In genomic region chr20:9112541-9113515, GRCh38 we compare ENCODE assay signal across 13 cellular contexts. TPM values are rescaled to one million over a fixed set of nuclear protein-coding genes. Genes with fewer than 3 reads are reported as not detected.
DNase-seq lines count a peak whose midpoint lies in the region; ATAC-seq, FAIRE-seq and TF ChIP-seq lines count a peak whose summit lies in the region.
"Had no signal": no experiment of that assay in that cellular context is flagged by ENCODE, and none has a peak within 500 bp of the region (broad histone marks: within the 10 kb centered on the region; RNA-seq: fewer than 3 reads in every experiment).

No MANE protein-coding gene starts in this region.

- H4K8ac ChIP-seq in mesenchymal stem cell (ENCODE audit: low read length), result no peak overlapping the region

- DNase-seq in AG08395 (ENCODE audit: low spot score) (peak; percentile 75), RCC 7860 (ENCODE audit: low spot score) (no peak), epithelial cell of proximal tubule (ENCODE audit: low read depth) (peak; percentile 68), mesenchymal stem cell (peak; percentile 41), 8988T (no peak), NCI-H2029 (lab: John Stamatoyannopoulos, UW) (no peak)
- DNase-seq: activated CD4-positive, alpha-beta T cell treated with anti-CD3 and anti-CD28 coated beads for 36 hours; effector CD4-positive, alpha-beta T cell; NCI-H2171 treated with DMSO at 0.1 percent for 48 hours had no signal

- H3K36me3 ChIP-seq in mesenchymal stem cell (ENCODE audit: control insufficient read depth in 1 of 2, insufficient read depth in 2 of 2, low read depth in 1 of 2, low read length in 2 of 2), result peaks cover 0 to 2% of the 10 kb centered on the region in 2 experiments
- H3K36me3 ChIP-seq: BLaER1 had no signal

- no peak overlapping the region for H3K4me3 ChIP-seq in epithelial cell of proximal tubule (ENCODE audit: low read depth, low read length)
- H3K4me3 ChIP-seq in mesenchymal stem cell (ENCODE audit: insufficient read depth in 1 of 2, low read depth in 1 of 2, low read length in 2 of 2), result no peak overlapping the region
- H3K4me3 ChIP-seq: BLaER1 had no signal

- WGBS in mesenchymal stem cell, result 93% methylated on average over 6 of the region's 6 CpGs

- H2BK5ac ChIP-seq in mesenchymal stem cell (ENCODE audit: low read depth, low read length, poor library complexity, severe bottlenecking), result no peak overlapping the region

- no peak overlapping the region for H3K4ac ChIP-seq in mesenchymal stem cell (ENCODE audit: low read depth in 1 of 2, low read length in 2 of 2)

- H3K27ac ChIP-seq in mesenchymal stem cell (ENCODE audit: low read length, poor library complexity, severe bottlenecking), result peak overlapping the region; percentile 49
- H3K27ac ChIP-seq: BLaER1 had no signal

- no peaks in the 10 kb centered on the region for H3K9me3 ChIP-seq in mesenchymal stem cell (ENCODE audit: control insufficient read depth, low read length)
- H3K9me3 ChIP-seq: BLaER1 had no signal

- no peaks in the 10 kb centered on the region for H3K27me3 ChIP-seq in mesenchymal stem cell (ENCODE audit: control insufficient read depth in 1 of 2, insufficient read depth in 1 of 2, low read length in 2 of 2)
- H3K27me3 ChIP-seq: BLaER1 had no signal

- H3K4me1 ChIP-seq in mesenchymal stem cell (ENCODE audit: control insufficient read depth, insufficient read depth, low read depth, low read length), result peaks cover 3% of the 10 kb centered on the region
- H3K4me1 ChIP-seq: BLaER1 had no signal

- FAIRE-seq in RCC 7860 (lab: Jason Lieb, UNC), result peak; percentile 15
- FAIRE-seq: H54 had no signal

- H3K14ac ChIP-seq in mesenchymal stem cell (ENCODE audit: low read length in 2 of 2), result no peak overlapping the region

- H3K9ac ChIP-seq in mesenchymal stem cell (ENCODE audit: low read length), result no peak overlapping the region
- H3K9ac ChIP-seq: BLaER1 had no signal

- no peak overlapping the region for H2BK15ac ChIP-seq in mesenchymal stem cell (ENCODE audit: low read depth, poor library complexity, severe bottlenecking)

- no peak overlapping the region for H4K91ac ChIP-seq in mesenchymal stem cell (ENCODE audit: low read length)

- H2AK5ac ChIP-seq in mesenchymal stem cell (ENCODE audit: low read length, severe bottlenecking), result no peak overlapping the region

- no peak for TF ChIP-seq CTCF in epithelial cell of proximal tubule (conservative IDR thresholded peaks at IDR 0.05; ENCODE audit: low read depth, low read length)

- H2BK120ac ChIP-seq in mesenchymal stem cell (ENCODE audit: low read depth, low read length), result no peak overlapping the region

- no peak overlapping the region for H2BK12ac ChIP-seq in mesenchymal stem cell (ENCODE audit: low read length in 2 of 2)

- H3K4me2 ChIP-seq in mesenchymal stem cell (ENCODE audit: low read length, poor library complexity, severe bottlenecking), result no peak overlapping the region
- H3K4me2 ChIP-seq: BLaER1 had no signal

- peaks cover 10% of the 10 kb centered on the region for H3K79me1 ChIP-seq in mesenchymal stem cell (replicated peaks; ENCODE audit: low read length, poor library complexity, severe bottlenecking)

- H3K18ac ChIP-seq in mesenchymal stem cell (ENCODE audit: low read depth in 1 of 2, low read length in 2 of 2), result no peak overlapping the region

- ATAC-seq in HG03108 (IDR thresholded peaks at IDR 0.05; ENCODE audit: unreplicated experiment) (no peak), HG03571 (IDR thresholded peaks at IDR 0.05; ENCODE audit: unreplicated experiment) (no peak)
- ATAC-seq: activated CD4-positive, alpha-beta T cell treated with anti-CD3 and anti-CD28 coated beads for 36 hours had no signal

- no peak overlapping the region for H3K23ac ChIP-seq in mesenchymal stem cell (ENCODE audit: low read length in 2 of 2)

- no peak overlapping the region for H2AFZ ChIP-seq in mesenchymal stem cell (ENCODE audit: low read depth, low read length)

RNA-seq across cellular contexts. Expression of gene PLCB4, which starts 43.9 kb away (rescaled TPM):
- 37.4 and 59.6 TPM in 2 replicates for total RNA-seq in epithelial cell of proximal tubule
- 3.5 TPM for polyA plus RNA-seq in mesenchymal stem cell (2013, experiment 1 of 2)
- polyA plus RNA-seq in mesenchymal stem cell (2013, experiment 2 of 2), result 3.8 TPM

Comparison
In these comparisons a context has a peak if more than half of its experiments do, and no peak if none do; other contexts are left out.
1. DNase-seq: peak in AG08395 (single experiment), epithelial cell of proximal tubule (single experiment) and mesenchymal stem cell (single experiment); none in RCC 7860 (single experiment), 8988T (single experiment) and NCI-H2029 (single experiment).